In the genomic region with DNA sequence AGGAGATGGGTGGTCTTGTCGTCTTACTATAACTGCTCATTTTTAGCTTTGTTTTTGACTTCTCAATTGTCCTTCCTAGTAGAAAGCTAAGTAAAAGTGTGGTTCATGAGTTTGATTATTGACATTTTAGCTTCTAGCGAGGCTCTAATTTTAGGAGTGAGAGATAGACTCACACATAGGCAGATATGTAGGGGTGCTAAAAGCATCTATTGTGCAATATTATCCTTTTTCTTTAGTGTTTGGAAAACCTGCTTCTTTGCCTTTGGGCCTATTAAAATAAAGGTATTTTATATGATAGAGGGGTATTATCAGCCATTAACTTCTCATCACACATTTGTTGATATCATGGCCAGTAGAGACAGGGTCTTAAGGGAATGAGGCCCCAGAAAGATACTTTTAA, we compare ENCODE assay signal across 1 cellular context.
A peak's percentile ranks its signal among the peaks of the same experiment; 100 is the strongest.
TF ChIP-seq lines count a peak whose summit lies in the region.

No MANE protein-coding gene starts in this region.

TF ChIP-seq in K562, 482 proteins besides CTCF, POLR2A, EP300 and RAD21 (continued from another document):
- TF ChIP-seq NKRF (IDR thresholded peaks at IDR 0.05; ENCODE audit: borderline replicate concordance) (no peak), CEBPG (CRISPR knock-in tag; IDR thresholded peaks at IDR 0.05) (no peak), CEBPG (tag; conservative IDR thresholded peaks at IDR 0.05 in 1 of 2, IDR thresholded peaks at IDR 0.05 in 1 of 2) (peak; percentile 24 to 62; a peak in 3 of 4 replicates), TCFL5 (CRISPR knock-in tag; conservative IDR thresholded peaks at IDR 0.05) (no peak), PBX2 (CRISPR knock-in tag; IDR thresholded peaks at IDR 0.05; ENCODE audit: low read depth) (no peak), PBX2 (tag; conservative IDR thresholded peaks at IDR 0.05; ENCODE audit: low read depth) (no peak), CEBPB (tag; IDR thresholded peaks at IDR 0.05) (peak; percentile 75), PHF20 (IDR thresholded peaks at IDR 0.05; ENCODE audit: partially characterized antibody) (no peak), E2F1 (CRISPR knock-in tag; IDR thresholded peaks at IDR 0.05) (no peak)
